Comparison of ENCODE assay signal across 5 cellular contexts in the genomic region with DNA sequence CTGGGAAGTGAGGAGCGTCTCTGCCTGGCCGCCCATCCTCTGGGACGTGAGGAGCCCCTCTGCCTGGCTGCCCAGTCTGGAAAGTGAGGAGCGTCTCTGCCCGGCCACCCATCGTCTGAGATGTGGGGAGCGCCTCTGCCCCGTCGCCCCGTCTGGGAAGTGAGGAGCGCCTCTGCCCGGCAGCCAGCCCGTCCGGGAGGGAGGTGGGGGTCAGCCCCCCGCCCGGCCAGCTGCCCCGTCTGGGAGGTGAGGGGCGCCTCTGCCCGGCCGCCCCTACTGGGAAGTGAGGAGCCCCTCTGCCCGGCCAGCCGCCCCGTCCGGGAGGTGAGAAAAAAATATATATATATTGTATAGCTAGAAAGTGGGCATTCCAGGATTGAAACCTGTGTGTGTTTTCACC. TPM values are rescaled to one million over a fixed set of nuclear protein-coding genes. Genes with fewer than 3 reads are reported as not detected.
"Had no signal": no experiment of that assay in that cellular context is flagged by ENCODE, and none has a peak within 500 bp of the region (broad histone marks: within the 10 kb centered on the region; RNA-seq: fewer than 3 reads in every experiment).

No MANE protein-coding gene starts in this region.

RNA-seq across cellular contexts. Expression of gene LHFPL4, which starts 6.4 kb away (rescaled TPM):
- total RNA-seq: subcutaneous adipose tissue, thoracic aorta, upper lobe of right lung, ureter, vagina had no signal
